Comparison of ENCODE assay signal across 16 cellular contexts in the genomic region with DNA sequence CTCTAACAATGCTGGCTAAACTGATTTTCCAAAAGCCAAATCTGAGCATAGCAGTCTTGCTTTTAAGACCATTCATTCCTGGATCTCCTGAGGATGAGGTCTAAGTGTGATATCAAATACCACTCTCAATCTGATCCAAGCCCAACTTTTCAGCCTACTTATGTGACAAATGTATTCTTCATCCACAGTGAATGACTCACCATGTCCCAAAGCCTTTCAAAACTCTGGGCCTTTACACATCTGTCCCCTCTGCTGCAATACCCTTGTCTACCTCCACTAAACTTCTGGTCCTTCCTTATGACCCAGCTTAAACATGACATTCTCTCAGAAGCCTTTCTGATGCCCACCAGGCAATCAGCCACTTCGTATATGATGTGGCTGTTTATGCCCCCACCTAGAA.
"Had no signal": no experiment of that assay in that cellular context is flagged by ENCODE, and none has a peak within 500 bp of the region (broad histone marks: within the 10 kb centered on the region; RNA-seq: fewer than 3 reads in every experiment).

No MANE protein-coding gene starts in this region.

- H3K27ac Mint-ChIP-seq: activated CD4-positive, alpha-beta T cell treated with anti-CD3 and anti-CD28 coated beads, Interleukin-2, amount 10 ng/mL, durations not matched to agents 7 days and 5 days; activated naive CD8-positive, alpha-beta T cell treated with anti-CD3 and anti-CD28 coated beads, Interleukin-2, amount 10 ng/mL, durations not matched to agents 7 days and 5 days; stimulated activated naive CD8-positive, alpha-beta T cell treated with anti-CD3 and anti-CD28 coated beads, Interleukin-15, Interleukin-2, amounts not matched to agents 100 ng/mL and 50 ng/mL, for 24 hours; WTC11 had no signal

- H3K9me3 ChIP-seq: colonic mucosa, gastroesophageal sphincter, left ventricle myocardium inferior, ovary, upper lobe of left lung had no signal

- ATAC-seq: gastroesophageal sphincter, WTC11 had no signal

- DNase-seq: activated CD4-positive, alpha-beta T cell treated with anti-CD3 and anti-CD28 coated beads, Interleukin-2, amount 10 ng/mL, durations not matched to agents 7 days and 5 days; activated effector memory CD4-positive, alpha-beta T cell treated with Interleukin-2 at 50 U/mL for 16 hours; activated naive CD8-positive, alpha-beta T cell treated with anti-CD3 and anti-CD28 coated beads, Interleukin-2, amount 10 ng/mL, durations not matched to agents 7 days and 5 days; activated T-cell treated with anti-CD3 and anti-CD28 coated beads for 4 hours; aorta; colonic mucosa; effector CD8-positive, alpha-beta T cell; left ventricle myocardium inferior; ovary; stimulated activated CD4-positive, alpha-beta T cell treated with anti-CD3 and anti-CD28 coated beads, Interleukin-2, amount 100 ng/mL, for 48 hours; T-helper 9 cell; upper lobe of left lung had no signal

- H3K4me3 Mint-ChIP-seq: activated CD4-positive, alpha-beta T cell treated with anti-CD3 and anti-CD28 coated beads, Interleukin-2, amount 10 ng/mL, durations not matched to agents 7 days and 5 days; activated naive CD8-positive, alpha-beta T cell treated with anti-CD3 and anti-CD28 coated beads, Interleukin-2, amount 10 ng/mL, durations not matched to agents 7 days and 5 days; stimulated activated naive CD8-positive, alpha-beta T cell treated with anti-CD3 and anti-CD28 coated beads, Interleukin-15, Interleukin-2, amounts not matched to agents 100 ng/mL and 50 ng/mL, for 24 hours; WTC11 had no signal

- H3K27me3 Mint-ChIP-seq: activated CD4-positive, alpha-beta T cell treated with anti-CD3 and anti-CD28 coated beads, Interleukin-2, amount 10 ng/mL, durations not matched to agents 7 days and 5 days; activated naive CD8-positive, alpha-beta T cell treated with anti-CD3 and anti-CD28 coated beads, Interleukin-2, amount 10 ng/mL, durations not matched to agents 7 days and 5 days; stimulated activated naive CD8-positive, alpha-beta T cell treated with anti-CD3 and anti-CD28 coated beads, Interleukin-15, Interleukin-2, amounts not matched to agents 100 ng/mL and 50 ng/mL, for 24 hours had no signal

- H3K9me3 Mint-ChIP-seq: activated CD4-positive, alpha-beta T cell treated with anti-CD3 and anti-CD28 coated beads, Interleukin-2, amount 10 ng/mL, durations not matched to agents 7 days and 5 days; activated naive CD8-positive, alpha-beta T cell treated with anti-CD3 and anti-CD28 coated beads, Interleukin-2, amount 10 ng/mL, durations not matched to agents 7 days and 5 days; stimulated activated naive CD8-positive, alpha-beta T cell treated with anti-CD3 and anti-CD28 coated beads, Interleukin-15, Interleukin-2, amounts not matched to agents 100 ng/mL and 50 ng/mL, for 24 hours; WTC11 had no signal

- H3K27me3 ChIP-seq: cardiac muscle cell, colonic mucosa, gastroesophageal sphincter, ovary, upper lobe of left lung had no signal

- H3K4me3 ChIP-seq: cardiac muscle cell, colonic mucosa, gastroesophageal sphincter, left ventricle myocardium inferior, ovary, upper lobe of left lung had no signal

- H3K36me3 ChIP-seq: ovary had no signal
